10 cellular contexts compared by ENCODE assay signal in genomic region chr12:112998997-112999767, GRCh38. TPM values are rescaled to one million over a fixed set of nuclear protein-coding genes. Genes with fewer than 3 reads are reported as not detected.
A peak's percentile ranks its signal among the peaks of the same experiment; 100 is the strongest.
DNase-seq lines count a peak whose midpoint lies in the region; ATAC-seq, FAIRE-seq and TF ChIP-seq lines count a peak whose summit lies in the region.
"Had no signal": no experiment of that assay in that cellular context is flagged by ENCODE, and none has a peak within 500 bp of the region (broad histone marks: within the 10 kb centered on the region; RNA-seq: fewer than 3 reads in every experiment).

No MANE protein-coding gene starts in this region.

- peaks cover 3 to 4% of the 10 kb centered on the region in 2 donors for H3K9me3 ChIP-seq in kidney (ENCODE audit: control insufficient read depth in 1 of 2, low read length in 2 of 2)
- H3K9me3 ChIP-seq: BE2C had no signal

- H3K9ac ChIP-seq in kidney (ENCODE audit: low read length in 2 of 2) = no peak overlapping the region

- no peak for TF ChIP-seq CTCF in kidney (IDR thresholded peaks at IDR 0.05; ENCODE audit: borderline replicate concordance, extremely low read depth, insufficient read depth)

- no peak overlapping the region for H3K4me3 ChIP-seq in kidney (ENCODE audit: low read length in 2 of 2)

- peaks cover 0 to 6% of the 10 kb centered on the region in 2 donors for H3K36me3 ChIP-seq in kidney (ENCODE audit: control insufficient read depth in 1 of 2, insufficient read depth in 2 of 2, low read length in 2 of 2)
- H3K36me3 ChIP-seq: BE2C had no signal

- H3K4me1 ChIP-seq in kidney (ENCODE audit: control insufficient read depth in 1 of 2, insufficient read depth in 1 of 2, low read depth in 1 of 2, low read length in 2 of 2) = no peaks in the 10 kb centered on the region
- H3K4me1 ChIP-seq: BE2C had no signal

- no peak overlapping the region for H3K4me3 Mint-ChIP-seq in activated T-cell treated with anti-CD3 and anti-CD28 coated beads, Interleukin-2, amount 50 U/mL, for 4 hours

- FAIRE-seq in kidney (lab: Jason Lieb, UNC) = no peak

- H3K9me3 Mint-ChIP-seq in activated T-cell treated with anti-CD3 and anti-CD28 coated beads, Interleukin-2, amount 50 U/mL, for 4 hours = no peaks in the 10 kb centered on the region

- DNase-seq in COLO668 (lab: John Stamatoyannopoulos, UW; ENCODE audit: unreplicated experiment) (peak; percentile 76), NCI-H510A treated with DMSO at 0.1 percent for 48 hours (lab: John Stamatoyannopoulos, UW) (peak; percentile 9), kidney (no peak), NK-92 (lab: John Stamatoyannopoulos, UW; ENCODE audit: unreplicated experiment) (no peak)
- DNase-seq in activated T-cell treated with anti-CD3 and anti-CD28 coated beads, Interleukin-2, amount 50 U/mL, for 4 hours = no peak
- DNase-seq in activated CD4-positive, alpha-beta T cell treated with anti-CD3 and anti-CD28 coated beads for 1 hour = no peak
- DNase-seq: BE2C, caudate nucleus had no signal

- H3K36me3 Mint-ChIP-seq in activated T-cell treated with anti-CD3 and anti-CD28 coated beads, Interleukin-2, amount 50 U/mL, for 4 hours (ENCODE audit: insufficient read depth) = peaks cover 61% of the 10 kb centered on the region

- no peaks in the 10 kb centered on the region for H3K27me3 Mint-ChIP-seq in activated T-cell treated with anti-CD3 and anti-CD28 coated beads, Interleukin-2, amount 50 U/mL, for 4 hours (ENCODE audit: low read depth)

- H3K27ac ChIP-seq in kidney (ENCODE audit: low read depth in 2 of 2, low read length in 2 of 2) = no peak overlapping the region

- peak; percentile 92 for ATAC-seq in GM19324 (IDR thresholded peaks at IDR 0.05; ENCODE audit: low FRiP score, unreplicated experiment)
- ATAC-seq in HG02943 (IDR thresholded peaks at IDR 0.05; ENCODE audit: low read depth, unreplicated experiment) = peak; percentile 89
- ATAC-seq in activated T-cell treated with anti-CD3 and anti-CD28 coated beads, Interleukin-2, amount 50 U/mL, for 4 hours = no peak

- intact Hi-C loops in kidney (cut with DNase I) = no loop called here

- H3K4me1 Mint-ChIP-seq in activated T-cell treated with anti-CD3 and anti-CD28 coated beads, Interleukin-2, amount 50 U/mL, for 4 hours (ENCODE audit: low read depth) = no peaks in the 10 kb centered on the region

RNA-seq across cellular contexts. Expression of gene OAS2, which starts 20.9 kb away (rescaled TPM):
- 10 to 100 TPM; 27.8 to 36.0 (median 34.9) TPM for total RNA-seq in activated T-cell treated with anti-CD3 and anti-CD28 coated beads, Interleukin-2, amount 50 U/mL, for 4 hours
- total RNA-seq in kidney = 11.7 TPM
- 5.0 TPM for polyA plus RNA-seq in kidney (ENCODE audit: insufficient read depth, low read depth, low replicate concordance)

RNA-seq across cellular contexts. Expression of gene DTX1, which starts 57.3 kb away (rescaled TPM):
- 1 to 10 TPM; 5.0 to 7.7 (median 5.2) TPM for total RNA-seq in activated T-cell treated with anti-CD3 and anti-CD28 coated beads, Interleukin-2, amount 50 U/mL, for 4 hours
- total RNA-seq in kidney = 4.9 TPM
- 7.3 TPM for polyA plus RNA-seq in kidney (ENCODE audit: insufficient read depth, low read depth, low replicate concordance)

Comparison
In these comparisons a context has a peak if more than half of its experiments do, and no peak if none do; other contexts are left out.
1. DNase-seq: peak in COLO668 (single experiment) and NCI-H510A treated with DMSO at 0.1 percent for 48 hours (single experiment); none in activated T-cell treated with anti-CD3 and anti-CD28 coated beads, Interleukin-2, amount 50 U/mL, for 4 hours (single experiment), activated CD4-positive, alpha-beta T cell treated with anti-CD3 and anti-CD28 coated beads for 1 hour (single experiment), kidney (single experiment) and NK-92 (single experiment).
2. ATAC-seq: peak in GM19324 (single experiment) and HG02943 (single experiment); none in activated T-cell treated with anti-CD3 and anti-CD28 coated beads, Interleukin-2, amount 50 U/mL, for 4 hours (0 of 2).